ENCODE assay signal across 19 cellular contexts in genomic region chr2:151230627-151231026, GRCh38. TPM values are rescaled to one million over a fixed set of nuclear protein-coding genes. Genes with fewer than 3 reads are reported as not detected.
DNase-seq lines count a peak whose midpoint lies in the region; TF ChIP-seq lines count a peak whose summit lies in the region.
"Had no signal": no experiment of that assay in that cellular context is flagged by ENCODE, and none has a peak within 500 bp of the region (broad histone marks: within the 10 kb centered on the region; RNA-seq: fewer than 3 reads in every experiment).

No MANE protein-coding gene starts in this region.

- TF ChIP-seq CTCF in MM.1S (IDR thresholded peaks at IDR 0.05; ENCODE audit: low read length), result no peak

- intact Hi-C loops in activated naive CD4-positive, alpha-beta T cell treated with anti-CD3 and anti-CD28 coated beads for 36 hours (cut with micrococcal nuclease), result no loop called here

- no peaks in the 10 kb centered on the region for H4K20me1 ChIP-seq in MM.1S (ENCODE audit: insufficient read depth, low read length)

- H3K9me3 Mint-ChIP-seq in activated naive CD4-positive, alpha-beta T cell treated with anti-CD3 and anti-CD28 coated beads, Interleukin-2, amount 50 U/mL, for 24 hours, result no peaks in the 10 kb centered on the region
- H3K9me3 Mint-ChIP-seq in activated naive CD4-positive, alpha-beta T cell treated with anti-CD3 and anti-CD28 coated beads for 36 hours, result no peaks in the 10 kb centered on the region

- no peaks in the 10 kb centered on the region for H3F3A ChIP-seq in MM.1S (ENCODE audit: insufficient read depth, low read length)

- H3K27me3 ChIP-seq in MM.1S (replicated peaks; ENCODE audit: insufficient read depth, low read length), result no peaks in the 10 kb centered on the region
- H3K27me3 ChIP-seq: BE2C had no signal

- H2AFZ ChIP-seq in MM.1S (ENCODE audit: low read length), result no peak overlapping the region

- peaks cover 1% of the 10 kb centered on the region for H3K27me3 Mint-ChIP-seq in activated naive CD4-positive, alpha-beta T cell treated with anti-CD3 and anti-CD28 coated beads, Interleukin-2, amount 50 U/mL, for 24 hours
- H3K27me3 Mint-ChIP-seq in activated naive CD4-positive, alpha-beta T cell treated with anti-CD3 and anti-CD28 coated beads for 36 hours (ENCODE audit: low read depth), result peaks cover 9% of the 10 kb centered on the region

- H3K4me3 ChIP-seq in MM.1S (ENCODE audit: low read length), result no peak overlapping the region
- H3K4me3 ChIP-seq: GM12878 had no signal

- H3K9me3 ChIP-seq in MM.1S (replicated peaks; ENCODE audit: insufficient read depth, low read length), result no peaks in the 10 kb centered on the region
- H3K9me3 ChIP-seq: BE2C had no signal

- CTCF ChIA-PET in activated naive CD4-positive, alpha-beta T cell treated with anti-CD3 and anti-CD28 coated beads for 36 hours (lab: Charles Lee), result no interaction called here

- no peak overlapping the region for H3K9ac ChIP-seq in MM.1S (ENCODE audit: low read length)

- no peaks in the 10 kb centered on the region for H3K36me3 Mint-ChIP-seq in activated naive CD4-positive, alpha-beta T cell treated with anti-CD3 and anti-CD28 coated beads, Interleukin-2, amount 50 U/mL, for 24 hours
- H3K36me3 Mint-ChIP-seq in activated naive CD4-positive, alpha-beta T cell treated with anti-CD3 and anti-CD28 coated beads for 36 hours (ENCODE audit: low read depth), result no peaks in the 10 kb centered on the region
- H3K36me3 Mint-ChIP-seq: CD4-positive, CD25-positive, alpha-beta regulatory T cell had no signal

- peak overlapping the region; percentile 0 for H3K27ac Mint-ChIP-seq in activated naive CD4-positive, alpha-beta T cell treated with anti-CD3 and anti-CD28 coated beads, Interleukin-2, amount 50 U/mL, for 24 hours
- no peak overlapping the region for H3K27ac Mint-ChIP-seq in activated naive CD4-positive, alpha-beta T cell treated with anti-CD3 and anti-CD28 coated beads for 36 hours
- H3K27ac Mint-ChIP-seq: CD4-positive, CD25-positive, alpha-beta regulatory T cell had no signal

- in situ Hi-C loops in G401 (cut with HindIII; ENCODE audit: low sequenced_read_pairs), result no loop called here

- no peak for DNase-seq in activated naive CD4-positive, alpha-beta T cell treated with anti-CD3 and anti-CD28 coated beads for 36 hours
- DNase-seq in MM.1S (peak; percentile 11), NOMO-1 treated with DMSO at 0.1 percent for 48 hours (lab: John Stamatoyannopoulos, UW; ENCODE audit: unreplicated experiment) (peak; percentile 64), fibroblast of gingiva (ENCODE audit: low read depth) (peak; percentile 5), UCSD-AML1 (lab: John Stamatoyannopoulos, UW; ENCODE audit: unreplicated experiment) (no peak), G401 (ENCODE audit: low spot score) (no peak), cerebellar cortex (ENCODE audit: low spot score) (no peak)
- DNase-seq: BE2C; CD4-positive, CD25-positive, alpha-beta regulatory T cell; KBM-7; NCI-H1092; NCI-H1436; NCI-H187 treated with DMSO at 0.1 percent for 48 hours; NCI-H2107; NCI-H446 treated with DMSO at 0.1 percent for 48 hours; NCI-H526 treated with DMSO at 0.1 percent for 48 hours; SW 1271 had no signal

- H3K4me2 ChIP-seq in MM.1S (ENCODE audit: low read depth, low read length), result no peak overlapping the region

- H3K36me3 ChIP-seq in MM.1S (replicated peaks; ENCODE audit: insufficient read depth, low read length), result no peaks in the 10 kb centered on the region
- H3K36me3 ChIP-seq: BE2C had no signal

- peaks cover 7% of the 10 kb centered on the region; the same call in 1 of the 2 replicates for H3K4me1 ChIP-seq in MM.1S (ENCODE audit: low read length)
- H3K4me1 ChIP-seq: BE2C had no signal

- H3K27ac ChIP-seq in MM.1S (ENCODE audit: low read length), result no peak overlapping the region

- no peaks in the 10 kb centered on the region for H3K9me2 ChIP-seq in MM.1S (replicated peaks; ENCODE audit: insufficient read depth, low read length)

- no peaks in the 10 kb centered on the region for H3K4me1 Mint-ChIP-seq in activated naive CD4-positive, alpha-beta T cell treated with anti-CD3 and anti-CD28 coated beads, Interleukin-2, amount 50 U/mL, for 24 hours
- no peaks in the 10 kb centered on the region for H3K4me1 Mint-ChIP-seq in activated naive CD4-positive, alpha-beta T cell treated with anti-CD3 and anti-CD28 coated beads for 36 hours (ENCODE audit: low read depth)
- H3K4me1 Mint-ChIP-seq: CD4-positive, CD25-positive, alpha-beta regulatory T cell had no signal

- H3K79me2 ChIP-seq in MM.1S (ENCODE audit: low read length), result no peaks in the 10 kb centered on the region

- no peak overlapping the region for H3K4me3 Mint-ChIP-seq in activated naive CD4-positive, alpha-beta T cell treated with anti-CD3 and anti-CD28 coated beads, Interleukin-2, amount 50 U/mL, for 24 hours
- H3K4me3 Mint-ChIP-seq in activated naive CD4-positive, alpha-beta T cell treated with anti-CD3 and anti-CD28 coated beads for 36 hours, result no peak overlapping the region
- H3K4me3 Mint-ChIP-seq: CD4-positive, CD25-positive, alpha-beta regulatory T cell had no signal

RNA-seq across cellular contexts. Expression of gene RBM43, which starts 31.0 kb away (rescaled TPM):
- 1 to 10 TPM; 3.4 to 3.8 TPM for total RNA-seq in activated naive CD4-positive, alpha-beta T cell treated with anti-CD3 and anti-CD28 coated beads for 36 hours
- 3.5 and 5.2 TPM in 2 replicates for total RNA-seq in G401 (2014; rRNA removed; shearing (Covaris generic))

RNA-seq across cellular contexts. Expression of gene NMI, which starts 58.8 kb away (rescaled TPM):
- total RNA-seq in activated naive CD4-positive, alpha-beta T cell treated with anti-CD3 and anti-CD28 coated beads for 36 hours, result 10 to 100 TPM; 18.6 to 20.0 TPM
- not detected in 2 replicates for total RNA-seq in G401 (2014; rRNA removed; shearing (Covaris generic))

Comparison
In these comparisons a context has a peak if more than half of its experiments do, and no peak if none do; other contexts are left out.
1. DNase-seq: peak in MM.1S (single experiment), NOMO-1 treated with DMSO at 0.1 percent for 48 hours (single experiment) and fibroblast of gingiva (single experiment); none in activated naive CD4-positive, alpha-beta T cell treated with anti-CD3 and anti-CD28 coated beads for 36 hours (single experiment), UCSD-AML1 (single experiment), G401 (single experiment) and cerebellar cortex (single experiment).
2. RNA of gene NMI, which starts 58.8 kb away (total RNA-seq): 18.6 to 20.0 TPM in activated naive CD4-positive, alpha-beta T cell treated with anti-CD3 and anti-CD28 coated beads for 36 hours; not detected in G401; every median in the first group is over 10 times any median in the second.